Comparison of ENCODE assay signal across 8 cellular contexts in genomic region chr22:39244073-39244495, GRCh38. TPM values are rescaled to one million over a fixed set of nuclear protein-coding genes. Genes with fewer than 3 reads are reported as not detected.
DNase-seq lines count a peak whose midpoint lies in the region; TF ChIP-seq lines count a peak whose summit lies in the region.

No MANE protein-coding gene starts in this region.

- TF ChIP-seq EP300 in esophagus muscularis mucosa (IDR thresholded peaks at IDR 0.05): no peak

- TF ChIP-seq POLR2A in esophagus muscularis mucosa (IDR thresholded peaks at IDR 0.05; ENCODE audit: low read depth): no peak

- DNase-seq in EL (peak; percentile 28), SK-N-MC (ENCODE audit: low read depth, low spot score) (no peak), esophagus muscularis mucosa (ENCODE audit: extremely low spot score) (no peak), NCI-H1436 treated with DMSO at 0.1 percent for 48 hours (lab: John Stamatoyannopoulos, UW) (no peak), NCI-H2029 (lab: John Stamatoyannopoulos, UW) (no peak), midbrain (lab: John Stamatoyannopoulos, UW) (no peak), NCI-H1092 (lab: John Stamatoyannopoulos, UW) (no peak)

- no peak for TF ChIP-seq CTCF in esophagus muscularis mucosa (IDR thresholded peaks at IDR 0.05)

- 0% methylated on average over 6 of the region's 39 CpGs for WGBS in esophagus muscularis mucosa

- H3K36me3 ChIP-seq in SK-N-MC (ENCODE audit: insufficient read depth, low read length) (no peaks in the 10 kb centered on the region), esophagus muscularis mucosa (peaks cover 0 to 8% (median 0%) of the 10 kb centered on the region in 4 donors), rectal smooth muscle tissue (ENCODE audit: control insufficient read depth, insufficient read depth, low read length) (no peaks in the 10 kb centered on the region)

- H3K27ac ChIP-seq in SK-N-MC: no peak overlapping the region
- peak overlapping the region; percentile 70 to 80 (median 76) for H3K27ac ChIP-seq in esophagus muscularis mucosa (replicated peaks in 1 of 4)
- H3K27ac ChIP-seq in rectal smooth muscle tissue (ENCODE audit: low read depth, low read length): no peak overlapping the region

- H3K4me1 ChIP-seq in esophagus muscularis mucosa (peaks cover 39 to 67% (median 63%) of the 10 kb centered on the region in 4 donors), rectal smooth muscle tissue (ENCODE audit: control insufficient read depth, insufficient read depth, low read length) (no peaks in the 10 kb centered on the region)

- H3K4me3 ChIP-seq in SK-N-MC (peak overlapping the region; percentile 71), esophagus muscularis mucosa (peak overlapping the region; percentile 60 to 65 (median 61)), rectal smooth muscle tissue (ENCODE audit: low read length) (peak overlapping the region; percentile 50)

- H3K9me3 ChIP-seq in SK-N-MC (ENCODE audit: low read depth, low read length) (no peaks in the 10 kb centered on the region), esophagus muscularis mucosa (no peaks in the 10 kb centered on the region)

- H3K27me3 ChIP-seq in esophagus muscularis mucosa (peaks cover 9 to 81% (median 23%) of the 10 kb centered on the region in 4 donors), rectal smooth muscle tissue (ENCODE audit: control insufficient read depth, insufficient read depth, low read length) (peaks cover 16% of the 10 kb centered on the region)

- intact Hi-C loops in esophagus muscularis mucosa (cut with DNase I): no loop called here

- no peak overlapping the region for H3K9ac ChIP-seq in SK-N-MC (ENCODE audit: insufficient read length)
- no peak overlapping the region for H3K9ac ChIP-seq in rectal smooth muscle tissue (ENCODE audit: low read length)

RNA-seq across cellular contexts. Expression of gene PDGFB, which starts 0.7 kb away (rescaled TPM):
- 10 to 100 TPM; 12.3 to 25.4 (median 18.8) TPM for total RNA-seq in esophagus muscularis mucosa

Comparison
In these comparisons a context has a peak if more than half of its experiments do, and no peak if none do; other contexts are left out.
1. H3K27ac ChIP-seq: peak in esophagus muscularis mucosa (4 of 4); none in SK-N-MC (single experiment) and rectal smooth muscle tissue (single experiment).
2. Peak in every context shown above with its lines, with median percentiles within 50 percentile points of each other: H3K4me3 ChIP-seq.